1 cellular context compared by ENCODE assay signal in genomic region chr17:63989622-63990345, GRCh38.
A peak's percentile ranks its signal among the peaks of the same experiment; 100 is the strongest.
TF ChIP-seq lines count a peak whose summit lies in the region.

No MANE protein-coding gene starts in this region.

TF ChIP-seq in K562, 482 proteins besides CTCF, POLR2A, EP300 and RAD21:
- TF ChIP-seq EGR1 (conservative IDR thresholded peaks at IDR 0.05) (peak; percentile 59), KDM4B (IDR thresholded peaks at IDR 0.05; ENCODE audit: borderline replicate concordance in 2 of 2, low read depth in 1 of 2) (0 out of 4 replicates have a peak, but pooled peaks of 1 of the 2 experiments have one; percentile 6), MEF2D (tag; conservative IDR thresholded peaks at IDR 0.05; ENCODE audit: low read depth) (no peak)
TF ChIP-seq in K562: peak in this region for 2.
